In genomic region chr11:65817815-65818680, GRCh38 we compare ENCODE assay signal across 8 cellular contexts. TPM values are rescaled to one million over a fixed set of nuclear protein-coding genes. Genes with fewer than 3 reads are reported as not detected.
DNase-seq lines count a peak whose midpoint lies in the region; ATAC-seq and TF ChIP-seq lines count a peak whose summit lies in the region.

No MANE protein-coding gene starts in this region.

- H3K27ac Mint-ChIP-seq in T-helper 17 cell = peak overlapping the region; percentile 74

- H3K27me3 ChIP-seq in right cardiac atrium (ENCODE audit: control insufficient read depth, insufficient read depth) (no peaks in the 10 kb centered on the region), uterus (no peaks in the 10 kb centered on the region)

- DNase-seq in NCI-H146 (lab: John Stamatoyannopoulos, UW) (peak; percentile 85), T-helper 17 cell (peak; percentile 90 to 98 (median 97)), anterior cingulate cortex (lab: John Stamatoyannopoulos, UW) (peak; percentile 29 to 97 (median 85)), right cardiac atrium (peak; percentile 93 to 98 (median 98)), putamen (ENCODE audit: low spot score) (peak; percentile 87), uterus (peak; percentile 94 to 95)

- peak overlapping the region; percentile 87 for H3K4me3 Mint-ChIP-seq in T-helper 17 cell

- H3K4me1 ChIP-seq in right cardiac atrium (ENCODE audit: control insufficient read depth, insufficient read depth, low read length) (no peaks in the 10 kb centered on the region), uterus (no peaks in the 10 kb centered on the region)

- H3K4me1 Mint-ChIP-seq in T-helper 17 cell = peaks cover 7% of the 10 kb centered on the region

- no peaks in the 10 kb centered on the region for H3K36me3 ChIP-seq in uterus

- WGBS in right cardiac atrium = 5% methylated on average over 74 of the region's 74 CpGs

- peak in 1 of 2 donors; percentile 6 for TF ChIP-seq POLR2A in uterus (IDR thresholded peaks at IDR 0.05)

- intact Hi-C loops in right cardiac atrium (cut with DNase I) (loop anchor here (2.0 to 10.0 kb wide), 6 partner anchors 36 to 191 kb away; partner anchors contain the start of genes AP5B1 (in 3 of the 4), KAT5 (in 3 of the 4) and SIPA1 (in 1 of the 4)), uterus (cut with DNase I; ENCODE audit: low total_unique reads) (loop anchor here (5.0 to 10.0 kb wide), 2 partner anchors 106 to 183 kb away; partner anchors contain the start of genes KAT5 and SIPA1)

- ATAC-seq in HG02763 (IDR thresholded peaks at IDR 0.05; ENCODE audit: unreplicated experiment) (peak; percentile 85), T-helper 17 cell (peak; percentile 95), right cardiac atrium (peak; percentile 96)

- no peaks in the 10 kb centered on the region for H3K27me3 Mint-ChIP-seq in T-helper 17 cell

- peak; percentile 97 for TF ChIP-seq CTCF in GM12872 (IDR thresholded peaks at IDR 0.05; ENCODE audit: insufficient read depth, low read depth, low read length)
- TF ChIP-seq CTCF in uterus (IDR thresholded peaks at IDR 0.05) = peak; percentile 99 to 100 (median 99)

- H3K4me3 ChIP-seq in right cardiac atrium (ENCODE audit: low read length) (peak overlapping the region; percentile 82), uterus (peak overlapping the region; percentile 39 to 81)

- peaks cover 2% of the 10 kb centered on the region for H3K36me3 Mint-ChIP-seq in T-helper 17 cell (ENCODE audit: low read depth)

- no peaks in the 10 kb centered on the region for H3K9me3 ChIP-seq in T-helper 17 cell (ENCODE audit: control insufficient read depth, low read length, poor library complexity, severe bottlenecking)
- H3K9me3 ChIP-seq in right cardiac atrium (ENCODE audit: control insufficient read depth, low read length) = no peaks in the 10 kb centered on the region
- no peaks in the 10 kb centered on the region for H3K9me3 ChIP-seq in uterus

- H3K27ac ChIP-seq in right cardiac atrium (ENCODE audit: low read length) (peak overlapping the region; percentile 19), uterus (peak overlapping the region; percentile 82 to 83)

RNA-seq across cellular contexts. Expression of gene SNX32, which starts 15.7 kb away (rescaled TPM):
- under 1 TPM; 0.27 to 0.34 TPM for total RNA-seq in T-helper 17 cell
- under 1 TPM in 3 of 4 donors, not detected in 1; 0.20 to 0.88 (median 0.48) TPM for total RNA-seq in right cardiac atrium
- polyA plus RNA-seq in right cardiac atrium = 0.20 TPM
- total RNA-seq in uterus = 1 to 10 TPM in 1 of 4 donors, under 1 TPM in 1, not detected in 2; 0.58 to 2.6 TPM

RNA-seq across cellular contexts. Expression of gene OVOL1, which starts 31.2 kb away (rescaled TPM):
- total RNA-seq in T-helper 17 cell (under 1 TPM in 1 of 2 donors, not detected in 1; 0.39 TPM), right cardiac atrium (not detected), uterus (1 to 10 TPM in 1 of 4 donors, not detected in 3; 1.0 TPM)
- not detected for polyA plus RNA-seq in right cardiac atrium

RNA-seq across cellular contexts. Expression of gene AP5B1, which starts 37.3 kb away (rescaled TPM):
- total RNA-seq in T-helper 17 cell (10 to 100 TPM; 12.5 to 17.4 TPM), right cardiac atrium (10 to 100 TPM in 1 of 4 donors, 1 to 10 TPM in 3; 9.0 to 14.1 (median 9.1) TPM), uterus (10 to 100 TPM in 1 of 4 donors, 1 to 10 TPM in 3; 2.4 to 17.1 (median 5.7) TPM)
- 6.6 TPM for polyA plus RNA-seq in right cardiac atrium

RNA-seq across cellular contexts. Expression of gene CFL1, which starts 39.9 kb away (rescaled TPM):
- 100 to 1,000 TPM; 642 to 738 TPM for total RNA-seq in T-helper 17 cell
- total RNA-seq in right cardiac atrium = 100 to 1,000 TPM; 285 to 470 (median 377) TPM
- polyA plus RNA-seq in right cardiac atrium = 389 TPM
- 100 to 1,000 TPM; 227 to 514 (median 399) TPM for total RNA-seq in uterus

RNA-seq across cellular contexts. Expression of gene MUS81, which starts 42.2 kb away (rescaled TPM):
- total RNA-seq in T-helper 17 cell (10 to 100 TPM; 44.9 to 55.0 TPM), right cardiac atrium (10 to 100 TPM; 33.3 to 39.5 (median 35.8) TPM), uterus (100 to 1,000 TPM in 1 of 4 donors, 10 to 100 TPM in 3; 28.8 to 108 (median 75.0) TPM)
- polyA plus RNA-seq in right cardiac atrium = 44.7 TPM

Comparison
In these comparisons a context has a peak if more than half of its experiments do, and no peak if none do; other contexts are left out.
1. Peak in every context shown above with its lines: DNase-seq, ATAC-seq, H3K4me3 ChIP-seq and H3K27ac ChIP-seq.